20 cellular contexts compared by ENCODE assay signal in the genomic region with DNA sequence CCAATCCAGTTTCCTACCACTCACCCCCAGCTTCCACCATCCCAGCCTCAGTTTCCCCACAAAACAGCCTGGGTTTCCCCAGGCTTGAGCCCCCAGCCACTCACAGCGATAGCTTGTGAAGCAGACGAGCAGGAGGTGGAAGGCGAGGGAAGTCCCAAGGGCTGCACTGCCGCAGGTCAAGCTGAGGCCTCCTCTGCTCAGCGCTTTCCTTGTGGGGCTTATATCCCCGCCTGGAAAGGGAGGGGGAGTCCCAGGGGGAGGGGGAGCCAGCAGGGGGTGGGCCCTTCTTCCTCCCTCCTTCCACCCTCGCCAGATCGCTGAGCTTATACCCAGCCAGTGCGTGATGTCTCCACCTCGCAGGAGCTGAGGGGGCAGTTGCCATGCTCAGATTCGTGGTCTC. TPM values are rescaled to one million over a fixed set of nuclear protein-coding genes. Genes with fewer than 3 reads are reported as not detected.
A peak's percentile ranks its signal among the peaks of the same experiment; 100 is the strongest.
DNase-seq lines count a peak whose midpoint lies in the region; ATAC-seq and TF ChIP-seq lines count a peak whose summit lies in the region.
"Had no signal": no experiment of that assay in that cellular context is flagged by ENCODE, and none has a peak within 500 bp of the region (broad histone marks: within the 10 kb centered on the region; RNA-seq: fewer than 3 reads in every experiment).

A gene (minus strand): TSS at position 195 of the 400 bp plus-strand sequence. CDS start 457 bp downstream, outside the sequence.

- H3K9me3 Mint-ChIP-seq in Calu3 (ENCODE audit: low read depth, unreplicated experiment) (no peaks in the 10 kb centered on the region), nephron (no peaks in the 10 kb centered on the region)
- H3K9me3 Mint-ChIP-seq: activated naive CD4-positive, alpha-beta T cell treated with anti-CD3 and anti-CD28 coated beads, Interleukin-2, amount 10 ng/mL, durations not matched to agents 7 days and 5 days; CD4-positive, alpha-beta T cell had no signal

- H3K4me3 Mint-ChIP-seq in Calu3 (ENCODE audit: low read depth, unreplicated experiment) (peak within 1 kb of the TSS; percentile 33), T-helper 17 cell (peak within 1 kb of the TSS; percentile 25), nephron (peak within 1 kb of the TSS; percentile 51 to 72 (median 55))
- H3K4me3 Mint-ChIP-seq: activated naive CD4-positive, alpha-beta T cell treated with anti-CD3 and anti-CD28 coated beads, Interleukin-2, amount 10 ng/mL, durations not matched to agents 7 days and 5 days; CD4-positive, alpha-beta T cell had no signal

- intact Hi-C loops in Calu3 (cut with micrococcal nuclease; ENCODE audit: unreplicated experiment) = no loop called here

- peaks cover 80% of the 10 kb centered on the region for H3K27me3 Mint-ChIP-seq in Calu3 (ENCODE audit: unreplicated experiment)
- H3K27me3 Mint-ChIP-seq in T-helper 17 cell = peaks cover 62% of the 10 kb centered on the region
- peaks cover 86% of the 10 kb centered on the region for H3K27me3 Mint-ChIP-seq in nephron (ENCODE audit: low read depth)

- TF ChIP-seq CTCF in Calu3 (IDR thresholded peaks at IDR 0.05; ENCODE audit: unreplicated experiment) (no peak), nephron (IDR thresholded peaks at IDR 0.05; ENCODE audit: unreplicated experiment in 3 of 3) (no peak)

- CTCF ChIA-PET in Calu3 (lab: Charles Lee) = interaction anchor here (1.3 kb wide), 1 partner anchor 10 kb away, joined by 4 read pairs; no protein-coding TSS in a partner anchor

- 0 out of 2 replicates have a peak, but pooled peaks cover 1% of the 10 kb centered on the region for H3K27me3 ChIP-seq in iPS DF 6.9 (ENCODE audit: control insufficient read depth, insufficient read depth, low read length)

- H3K9me3 ChIP-seq in T-helper 17 cell (ENCODE audit: control insufficient read depth, low read length, poor library complexity, severe bottlenecking) (no peaks in the 10 kb centered on the region), iPS DF 6.9 (ENCODE audit: control insufficient read depth, insufficient read depth, low read length) (no peaks in the 10 kb centered on the region)
- H3K9me3 ChIP-seq: right lobe of liver had no signal

- H3K4me1 ChIP-seq in iPS DF 6.9 (ENCODE audit: control insufficient read depth, insufficient read depth, low read length) = peaks cover 3% of the 10 kb centered on the region; the same call in 1 of the 2 replicates
- H3K4me1 ChIP-seq: right lobe of liver had no signal

- H3K27ac ChIP-seq in iPS DF 6.9 (ENCODE audit: low read length) = no peak within 1 kb of the TSS
- H3K27ac ChIP-seq: right lobe of liver had no signal

- H3K4me3 ChIP-seq in iPS DF 6.9 (ENCODE audit: low read length) = peak within 1 kb of the TSS; percentile 58; the same call in 1 of the 2 replicates
- H3K4me3 ChIP-seq: right lobe of liver had no signal

- no peak for ATAC-seq in T-helper 17 cell
- no peak for ATAC-seq in HG03342 (IDR thresholded peaks at IDR 0.05; ENCODE audit: unreplicated experiment)

- in situ Hi-C loops in ACHN (cut with HindIII; ENCODE audit: low pct_ligation_motif_present, low pct_unique_long_range_greater_than_20kb, low sequenced_read_pairs) = no loop called here

- no peak for DNase-seq in Calu3
- no peak for DNase-seq in T-helper 17 cell
- no peak for DNase-seq in iPS DF 6.9 (ENCODE audit: low read depth, low spot score)
- no peak for DNase-seq in KG1 (lab: John Stamatoyannopoulos, UW)
- DNase-seq in HPDE6-E6E7 (ENCODE audit: extremely low spot score) = no peak
- no peak for DNase-seq in ACHN
- DNase-seq: activated naive CD4-positive, alpha-beta T cell treated with anti-CD3 and anti-CD28 coated beads, Interleukin-2, amount 10 ng/mL, durations not matched to agents 7 days and 5 days; CD4-positive, alpha-beta T cell; cerebellar nuclear complex; GDM1; HCEC 1CT; NCI-H1105; T1000 had no signal

- no peaks in the 10 kb centered on the region for H3K36me3 ChIP-seq in iPS DF 6.9 (ENCODE audit: control insufficient read depth, insufficient read depth, low read length)
- H3K36me3 ChIP-seq: right lobe of liver had no signal

- H3K36me3 Mint-ChIP-seq in Calu3 (ENCODE audit: insufficient read depth, unreplicated experiment) (no peaks in the 10 kb centered on the region), T-helper 17 cell (ENCODE audit: low read depth) (peaks cover 6% of the 10 kb centered on the region), nephron (ENCODE audit: low read depth) (no peaks in the 10 kb centered on the region)
- H3K36me3 Mint-ChIP-seq: activated naive CD4-positive, alpha-beta T cell treated with anti-CD3 and anti-CD28 coated beads, Interleukin-2, amount 10 ng/mL, durations not matched to agents 7 days and 5 days had no signal

- peaks cover 9% of the 10 kb centered on the region for H3K4me1 Mint-ChIP-seq in Calu3 (ENCODE audit: low read depth, unreplicated experiment)
- H3K4me1 Mint-ChIP-seq in T-helper 17 cell = peaks cover 2% of the 10 kb centered on the region
- H3K4me1 Mint-ChIP-seq in nephron = peaks cover 8% of the 10 kb centered on the region

- H3K27ac Mint-ChIP-seq in Calu3 (ENCODE audit: unreplicated experiment) (no peak within 1 kb of the TSS), T-helper 17 cell (no peak within 1 kb of the TSS), nephron (no peak within 1 kb of the TSS)
- H3K27ac Mint-ChIP-seq: CD4-positive, alpha-beta T cell had no signal

- no TSS peak for BruUV-seq in Calu3 (replicated peaks; lab: Mats Ljungman, UMichigan)

- WGBS in iPS DF 6.9 (ENCODE audit: insufficient coverage, insufficient read length) = no CpG with 5 or more reads among the region's 11 CpGs

RNA-seq across cellular contexts. Expression of the gene that starts here (rescaled TPM):
- total RNA-seq in Calu3 (2022) (not detected in 2 replicates), T-helper 17 cell (not detected)
- total RNA-seq: activated CD8-positive, alpha-beta memory T cell treated with anti-CD3 and anti-CD28 coated beads for 36 hours; CD4-positive, alpha-beta T cell; NCI-H460; right lobe of liver; RPMI7951; subcutaneous adipose tissue had no signal
